ENCODE assay signal across 30 cellular contexts in genomic region chr1:149932474-149932873, GRCh38.
"Had no signal": no experiment of that assay in that cellular context is flagged by ENCODE, and none has a peak within 500 bp of the region (broad histone marks: within the 10 kb centered on the region; RNA-seq: fewer than 3 reads in every experiment).

No MANE protein-coding gene starts in this region.

- H3K27ac ChIP-seq: cardiac muscle cell, KMS-11, PC-9, RWPE1, WERI-Rb-1 had no signal

- H3K36me3 ChIP-seq: cardiac muscle cell had no signal

- H3K27me3 Mint-ChIP-seq: activated CD4-positive, alpha-beta T cell treated with anti-CD3 and anti-CD28 coated beads, Interleukin-2, amount 10 ng/mL, durations not matched to agents 24 days and 14 days; activated CD8-positive, alpha-beta T cell treated with anti-CD3 and anti-CD28 coated beads for 36 hours; activated naive CD4-positive, alpha-beta T cell treated with anti-CD3 and anti-CD28 coated beads, Interleukin-2, amount 50 U/mL, for 24 hours; activated naive CD8-positive, alpha-beta T cell treated with anti-CD3 and anti-CD28 coated beads, Interleukin-2, amount 10 ng/mL, durations not matched to agents 7 days and 5 days had no signal

- H3K9me3 ChIP-seq: ascending aorta had no signal

- H3K9me3 Mint-ChIP-seq: activated CD8-positive, alpha-beta T cell treated with anti-CD3 and anti-CD28 coated beads for 36 hours; activated naive CD4-positive, alpha-beta T cell treated with anti-CD3 and anti-CD28 coated beads, Interleukin-2, amount 50 U/mL, for 24 hours; activated naive CD8-positive, alpha-beta T cell treated with anti-CD3 and anti-CD28 coated beads, Interleukin-2, amount 10 ng/mL, durations not matched to agents 7 days and 5 days; activated T-cell treated with anti-CD3 and anti-CD28 coated beads, Interleukin-2, amount 50 U/mL, for 72 hours; activated T-helper 17 cell treated with anti-CD3 and anti-CD28 coated beads, Interleukin-2, amount 50 U/mL, for 72 hours; T-cell had no signal

- H3K27ac Mint-ChIP-seq: activated CD8-positive, alpha-beta T cell treated with anti-CD3 and anti-CD28 coated beads for 36 hours; activated naive CD8-positive, alpha-beta T cell treated with anti-CD3 and anti-CD28 coated beads, Interleukin-2, amount 10 ng/mL, durations not matched to agents 7 days and 5 days; activated T-cell treated with anti-CD3 and anti-CD28 coated beads, Interleukin-2, amount 50 U/mL, for 72 hours; T-cell had no signal

- H3K9ac ChIP-seq: KMS-11 had no signal

- H3K4me3 Mint-ChIP-seq: activated CD4-positive, alpha-beta T cell treated with anti-CD3 and anti-CD28 coated beads, Interleukin-2, amount 10 ng/mL, durations not matched to agents 24 days and 14 days; activated CD8-positive, alpha-beta T cell treated with anti-CD3 and anti-CD28 coated beads for 36 hours; activated naive CD4-positive, alpha-beta T cell treated with anti-CD3 and anti-CD28 coated beads, Interleukin-2, amount 50 U/mL, for 24 hours; activated naive CD8-positive, alpha-beta T cell treated with anti-CD3 and anti-CD28 coated beads, Interleukin-2, amount 10 ng/mL, durations not matched to agents 7 days and 5 days; activated T-cell treated with anti-CD3 and anti-CD28 coated beads, Interleukin-2, amount 50 U/mL, for 72 hours; activated T-helper 17 cell treated with anti-CD3 and anti-CD28 coated beads, Interleukin-2, amount 50 U/mL, for 72 hours; T-cell; T-helper 17 cell had no signal

- DNase-seq: activated CD4-positive, alpha-beta T cell treated with anti-CD3 and anti-CD28 coated beads for 1 hour; activated CD4-positive, alpha-beta T cell treated with anti-CD3 and anti-CD28 coated beads, Interleukin-2, amount 10 ng/mL, durations not matched to agents 24 days and 14 days; activated CD4-positive, alpha-beta T cell treated with anti-CD3 and anti-CD28 coated beads, Interleukin-2, amount 50 U/mL, for 4 hours; activated CD4-positive, CD25-positive, alpha-beta regulatory T cell; activated CD8-positive, alpha-beta T cell treated with anti-CD3 and anti-CD28 coated beads for 36 hours; activated naive CD8-positive, alpha-beta T cell treated with anti-CD3 and anti-CD28 coated beads, Interleukin-2, amount 10 ng/mL, durations not matched to agents 7 days and 5 days; activated T-cell treated with anti-CD3 and anti-CD28 coated beads, Interleukin-2, amount 50 U/mL, for 1 hour; activated T-cell treated with anti-CD3 and anti-CD28 coated beads, Interleukin-2, amount 50 U/mL, for 72 hours; amygdala; MM.1S; MV-4-11; NCI-H1092; NCI-H1436 treated with DMSO at 0.1 percent for 48 hours; NCI-H1694 treated with DMSO at 0.1 percent for 48 hours; NCI-H2029; NCI-H345; NCI-H524 treated with DMSO at 0.1 percent for 48 hours; PC-9; SIG-M5; T-cell; T-helper 17 cell; WERI-Rb-1 had no signal

- H2AFZ ChIP-seq: PC-9 had no signal

- H3K27me3 ChIP-seq: ascending aorta, cardiac muscle cell had no signal

- ATAC-seq: activated CD8-positive, alpha-beta T cell treated with anti-CD3 and anti-CD28 coated beads for 36 hours; activated T-cell treated with anti-CD3 and anti-CD28 coated beads, Interleukin-2, amount 50 U/mL, for 72 hours; activated T-helper 17 cell treated with anti-CD3 and anti-CD28 coated beads, Interleukin-2, amount 50 U/mL, for 72 hours; Right ventricle myocardium inferior; SK-N-SH treated with all-trans-retinoic acid at 6 μM for 48 hours; T-cell; T-helper 17 cell had no signal

- H3K4me3 ChIP-seq: ascending aorta, cardiac muscle cell, PC-9 had no signal

- H3K4me2 ChIP-seq: KMS-11 had no signal
